Comparison of ENCODE assay signal across 9 cellular contexts in the genomic region with DNA sequence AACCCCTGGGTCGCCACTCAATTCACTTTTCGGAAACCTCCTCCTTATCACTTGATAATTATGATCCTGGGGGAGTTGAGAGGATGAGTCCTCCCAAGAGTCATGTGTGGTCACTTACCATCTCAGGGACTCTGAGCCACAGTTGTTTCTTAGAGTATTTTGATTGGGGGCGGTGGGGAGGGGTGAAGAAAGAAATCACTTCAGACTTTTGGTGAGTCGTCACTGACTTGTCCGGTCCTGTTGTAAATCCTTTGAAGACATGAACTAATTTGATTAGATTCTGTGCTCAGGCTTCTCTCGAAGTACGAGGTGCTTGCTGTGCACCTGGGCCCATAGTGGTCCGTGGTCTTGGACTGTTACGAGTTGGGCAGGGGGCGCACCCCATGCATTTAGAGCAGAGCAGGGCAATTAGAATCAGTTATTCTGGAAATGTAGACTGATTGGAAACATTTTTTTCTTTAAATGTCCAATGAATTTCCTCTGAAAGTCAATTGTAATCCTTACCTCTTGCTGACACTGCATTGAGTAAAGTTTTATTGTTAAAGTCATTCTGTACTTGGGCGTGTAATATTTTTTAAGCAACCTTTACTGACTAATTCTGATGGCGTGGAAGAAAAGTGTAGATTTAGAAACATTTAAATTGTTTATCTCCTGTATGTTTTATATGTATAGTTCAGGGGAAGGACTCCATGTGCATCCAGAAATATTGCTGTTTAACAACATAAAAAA.
A peak's percentile ranks its signal among the peaks of the same experiment; 100 is the strongest.
DNase-seq lines count a peak whose midpoint lies in the region; ATAC-seq and TF ChIP-seq lines count a peak whose summit lies in the region.
"Had no signal": no experiment of that assay in that cellular context is flagged by ENCODE, and none has a peak within 500 bp of the region (broad histone marks: within the 10 kb centered on the region; RNA-seq: fewer than 3 reads in every experiment).

No MANE protein-coding gene starts in this region.

- ATAC-seq in memory B cell (ENCODE audit: low read depth) (no peak), HG03457 (IDR thresholded peaks at IDR 0.05; ENCODE audit: unreplicated experiment) (no peak)

- peaks cover 35% of the 10 kb centered on the region for H3K4me1 Mint-ChIP-seq in activated T-helper 1 cell treated with anti-CD3 and anti-CD28 coated beads, Interleukin-12 subunit alpha, Interleukin-12 subunit beta, Interleukin-2, Interleukin-4 antibody, amounts not matched to agents 30 ng/mL and 10 ng/mL and 1 ng/mL, durations not matched to agents 14 hours and 24 hours and 36 hours (ENCODE audit: low read depth)
- peaks cover 13% of the 10 kb centered on the region for H3K4me1 Mint-ChIP-seq in memory B cell

- no peak for DNase-seq in BE2C
- DNase-seq in HFF-Myc (ENCODE audit: extremely low read depth, low read depth), result no peak
- no peak for DNase-seq in activated T-helper 1 cell treated with anti-CD3 and anti-CD28 coated beads, Interleukin-12 subunit alpha, Interleukin-12 subunit beta, Interleukin-2, Interleukin-4 antibody, amounts not matched to agents 30 ng/mL and 10 ng/mL and 1 ng/mL, durations not matched to agents 14 hours and 24 hours and 36 hours (ENCODE audit: low spot score)
- no peak for DNase-seq in memory B cell (ENCODE audit: low spot score in 2 of 2)
- no peak for DNase-seq in ureter (ENCODE audit: low spot score)
- no peak for DNase-seq in NCI-H2081 treated with DMSO at 0.1 percent for 48 hours (lab: John Stamatoyannopoulos, UW)
- DNase-seq in effector CD8-positive, alpha-beta T cell (lab: John Stamatoyannopoulos, UW), result no peak
- DNase-seq: NCI-H510A had no signal

- no peaks in the 10 kb centered on the region for H3K9me3 ChIP-seq in BE2C

- no peaks in the 10 kb centered on the region; the same call in 1 of the 2 replicates for H3K4me1 ChIP-seq in BE2C

- H3K27ac Mint-ChIP-seq in activated T-helper 1 cell treated with anti-CD3 and anti-CD28 coated beads, Interleukin-12 subunit alpha, Interleukin-12 subunit beta, Interleukin-2, Interleukin-4 antibody, amounts not matched to agents 30 ng/mL and 10 ng/mL and 1 ng/mL, durations not matched to agents 14 hours and 24 hours and 36 hours, result peak overlapping the region; percentile 67
- peak overlapping the region; percentile 86 for H3K27ac Mint-ChIP-seq in memory B cell

- no peak for TF ChIP-seq CTCF in BE2C (IDR thresholded peaks at IDR 0.05; ENCODE audit: low read depth, low read length)
- TF ChIP-seq CTCF in HFF-Myc (IDR thresholded peaks at IDR 0.05; ENCODE audit: low read depth, low read length, missing control alignments), result no peak

- H3K36me3 Mint-ChIP-seq in activated T-helper 1 cell treated with anti-CD3 and anti-CD28 coated beads, Interleukin-12 subunit alpha, Interleukin-12 subunit beta, Interleukin-2, Interleukin-4 antibody, amounts not matched to agents 30 ng/mL and 10 ng/mL and 1 ng/mL, durations not matched to agents 14 hours and 24 hours and 36 hours (ENCODE audit: low read depth), result peaks cover 14% of the 10 kb centered on the region
- H3K36me3 Mint-ChIP-seq in memory B cell, result peaks cover 3% of the 10 kb centered on the region

- H3K9me3 Mint-ChIP-seq in activated T-helper 1 cell treated with anti-CD3 and anti-CD28 coated beads, Interleukin-12 subunit alpha, Interleukin-12 subunit beta, Interleukin-2, Interleukin-4 antibody, amounts not matched to agents 30 ng/mL and 10 ng/mL and 1 ng/mL, durations not matched to agents 14 hours and 24 hours and 36 hours, result no peaks in the 10 kb centered on the region
- H3K9me3 Mint-ChIP-seq in memory B cell, result no peaks in the 10 kb centered on the region

- peaks cover 9% of the 10 kb centered on the region; the same call in 1 of the 2 replicates for H3K36me3 ChIP-seq in BE2C

- H3K27me3 ChIP-seq in BE2C, result no peaks in the 10 kb centered on the region

- peak overlapping the region; percentile 81 for H3K4me3 Mint-ChIP-seq in activated T-helper 1 cell treated with anti-CD3 and anti-CD28 coated beads, Interleukin-12 subunit alpha, Interleukin-12 subunit beta, Interleukin-2, Interleukin-4 antibody, amounts not matched to agents 30 ng/mL and 10 ng/mL and 1 ng/mL, durations not matched to agents 14 hours and 24 hours and 36 hours
- peak overlapping the region; percentile 77 for H3K4me3 Mint-ChIP-seq in memory B cell

- peaks cover 5% of the 10 kb centered on the region for H3K27me3 Mint-ChIP-seq in activated T-helper 1 cell treated with anti-CD3 and anti-CD28 coated beads, Interleukin-12 subunit alpha, Interleukin-12 subunit beta, Interleukin-2, Interleukin-4 antibody, amounts not matched to agents 30 ng/mL and 10 ng/mL and 1 ng/mL, durations not matched to agents 14 hours and 24 hours and 36 hours (ENCODE audit: insufficient read depth)
- H3K27me3 Mint-ChIP-seq in memory B cell, result no peaks in the 10 kb centered on the region

- intact Hi-C loops in activated T-helper 1 cell treated with anti-CD3 and anti-CD28 coated beads, Interleukin-12 subunit alpha, Interleukin-12 subunit beta, Interleukin-2, Interleukin-4 antibody, amounts not matched to agents 30 ng/mL and 10 ng/mL and 1 ng/mL, durations not matched to agents 14 hours and 24 hours and 36 hours (cut with micrococcal nuclease), result no loop called here

- peak overlapping the region; percentile 81 for H3K4me3 ChIP-seq in BE2C (ENCODE audit: low read depth, low read length)
- H3K4me3 ChIP-seq in HFF-Myc (replicated peaks; ENCODE audit: low read depth, low read length), result peak overlapping the region; percentile 67
